Comparison of ENCODE assay signal across 32 cellular contexts in genomic region chr9:135100241-135101067, GRCh38. TPM values are rescaled to one million over a fixed set of nuclear protein-coding genes. Genes with fewer than 3 reads are reported as not detected.
DNase-seq lines count a peak whose midpoint lies in the region; ATAC-seq and TF ChIP-seq lines count a peak whose summit lies in the region.
"Had no signal": no experiment of that assay in that cellular context is flagged by ENCODE, and none has a peak within 500 bp of the region (broad histone marks: within the 10 kb centered on the region; RNA-seq: fewer than 3 reads in every experiment).

No MANE protein-coding gene starts in this region.

- H3K36me3 ChIP-seq in left ventricle myocardium inferior, result no peaks in the 10 kb centered on the region
- H3K36me3 ChIP-seq in ovary, result no peaks in the 10 kb centered on the region
- H3K36me3 ChIP-seq in esophagus muscularis mucosa, result peaks cover 0 to 24% (median 6%) of the 10 kb centered on the region in 4 donors
- H3K36me3 ChIP-seq: brain microvascular endothelial cell, colonic mucosa, prostate gland, upper lobe of left lung had no signal

- no peak for TF ChIP-seq EP300 in ovary (IDR thresholded peaks at IDR 0.05)
- TF ChIP-seq EP300 in esophagus muscularis mucosa (IDR thresholded peaks at IDR 0.05), result no peak

- 48 to 54% (median 49%) methylated on average over 13 of the region's 13 CpGs for WGBS in ovary, 3 donors
- 49% methylated on average over 13 of the region's 13 CpGs for WGBS in esophagus muscularis mucosa

- H3K9me3 ChIP-seq in left ventricle myocardium inferior (replicated peaks), result no peaks in the 10 kb centered on the region
- no peaks in the 10 kb centered on the region for H3K9me3 ChIP-seq in ovary
- no peaks in the 10 kb centered on the region for H3K9me3 ChIP-seq in esophagus muscularis mucosa
- H3K9me3 ChIP-seq: A549, colonic mucosa, prostate gland, SK-N-SH, upper lobe of left lung had no signal

- H3K4me3 ChIP-seq in left ventricle myocardium inferior (no peak overlapping the region), ovary (no peak overlapping the region), esophagus muscularis mucosa (no peak overlapping the region)
- H3K4me3 ChIP-seq: A549, colonic mucosa, prostate gland, skin epidermis, upper lobe of left lung had no signal

- peaks cover 8% of the 10 kb centered on the region for H3K9me3 Mint-ChIP-seq in glutamatergic neuron (ENCODE audit: unreplicated experiment)
- H3K9me3 Mint-ChIP-seq: activated T-cell treated with anti-CD3 and anti-CD28 coated beads, Interleukin-2, amount 50 U/mL, for 24 hours; effector memory CD8-positive, alpha-beta T cell; H9; natural killer cell treated with Interleukin-12 subunit alpha and Interleukin-12 subunit beta and Interleukin-15 and Interleukin-18, amount 100 ng/mL, for 72 hours had no signal

- H3K4me1 Mint-ChIP-seq in glutamatergic neuron (ENCODE audit: low read depth, unreplicated experiment), result peaks cover 65% of the 10 kb centered on the region
- H3K4me1 Mint-ChIP-seq: B cell had no signal

- H3K27me3 ChIP-seq in left ventricle myocardium inferior (ENCODE audit: low read depth) (peaks cover 42% of the 10 kb centered on the region), ovary (no peaks in the 10 kb centered on the region), esophagus muscularis mucosa (peaks cover 0 to 5% (median 0%) of the 10 kb centered on the region in 4 donors)
- H3K27me3 ChIP-seq: brain microvascular endothelial cell, colonic mucosa, upper lobe of left lung had no signal

- H3K36me3 Mint-ChIP-seq in glutamatergic neuron (ENCODE audit: unreplicated experiment), result peaks cover 10% of the 10 kb centered on the region
- H3K36me3 Mint-ChIP-seq: natural killer cell treated with Interleukin-12 subunit alpha and Interleukin-12 subunit beta and Interleukin-15 and Interleukin-18, amount 100 ng/mL, for 72 hours had no signal

- DNase-seq in Right ventricle myocardium inferior (ENCODE audit: missing footprints) (peak; percentile 32), left ventricle myocardium inferior (no peak), NCI-H82 (lab: John Stamatoyannopoulos, UW) (peak; percentile 94), glutamatergic neuron (no peak), ovary (no peak), esophagus muscularis mucosa (ENCODE audit: extremely low spot score) (no peak), glomerular visceral epithelial cell (ENCODE audit: extremely low spot score) (no peak), AML-193 (lab: John Stamatoyannopoulos, UW) (no peak)
- DNase-seq: activated CD4-positive, alpha-beta T cell treated with anti-CD3 and anti-CD28 coated beads for 4 hours; activated naive CD4-positive, alpha-beta T cell; activated T-cell treated with anti-CD3 and anti-CD28 coated beads, Interleukin-2, amount 50 U/mL, for 24 hours; brain microvascular endothelial cell; colonic mucosa; effector memory CD8-positive, alpha-beta T cell; EL; foreskin melanocyte; H9; Kasumi-1; left ventricle myocardium superior; midbrain; NCI-H2029; NCI-H510A treated with DMSO at 0.1 percent for 48 hours; SK-N-SH; T-helper 2 cell had no signal

- no peak overlapping the region for H3K27ac Mint-ChIP-seq in glutamatergic neuron (ENCODE audit: unreplicated experiment)
- H3K27ac Mint-ChIP-seq: activated T-cell treated with anti-CD3 and anti-CD28 coated beads, Interleukin-2, amount 50 U/mL, for 24 hours; B cell; effector memory CD8-positive, alpha-beta T cell; H9; natural killer cell treated with Interleukin-12 subunit alpha and Interleukin-12 subunit beta and Interleukin-15 and Interleukin-18, amount 100 ng/mL, for 72 hours had no signal

- H3K27ac ChIP-seq in left ventricle myocardium inferior (replicated peaks) (no peak overlapping the region), ovary (no peak overlapping the region), esophagus muscularis mucosa (replicated peaks in 1 of 4) (no peak overlapping the region)
- H3K27ac ChIP-seq: A549, brain microvascular endothelial cell, colonic mucosa, prostate gland, skin epidermis, upper lobe of left lung had no signal

- H3K4me1 ChIP-seq in left ventricle myocardium inferior (peaks cover 17% of the 10 kb centered on the region), ovary (ENCODE audit: insufficient read depth) (no peaks in the 10 kb centered on the region), esophagus muscularis mucosa (peaks cover 11 to 28% (median 26%) of the 10 kb centered on the region in 4 donors)
- H3K4me1 ChIP-seq: A549, colonic mucosa, prostate gland, upper lobe of left lung had no signal

- no peak for ATAC-seq in Right ventricle myocardium inferior
- ATAC-seq: A549; effector memory CD8-positive, alpha-beta T cell; esophagus mucosa; left ventricle myocardium superior; natural killer cell treated with Interleukin-12 subunit alpha and Interleukin-12 subunit beta and Interleukin-15 and Interleukin-18, amount 100 ng/mL, for 72 hours had no signal

- intact Hi-C loops in Right ventricle myocardium inferior (cut with DNase I), result no loop called here
- intact Hi-C loops in left ventricle myocardium inferior (cut with micrococcal nuclease), result no loop called here
- intact Hi-C loops in ovary (cut with DNase I), result no loop called here
- intact Hi-C loops in esophagus muscularis mucosa (cut with DNase I), result no loop called here

- peak overlapping the region; percentile 73 for H3K4me3 Mint-ChIP-seq in glutamatergic neuron (ENCODE audit: unreplicated experiment)
- H3K4me3 Mint-ChIP-seq: activated T-cell treated with anti-CD3 and anti-CD28 coated beads, Interleukin-2, amount 50 U/mL, for 24 hours; B cell; effector memory CD8-positive, alpha-beta T cell; H9; natural killer cell treated with Interleukin-12 subunit alpha and Interleukin-12 subunit beta and Interleukin-15 and Interleukin-18, amount 100 ng/mL, for 72 hours had no signal

- no peak for TF ChIP-seq CTCF in left ventricle myocardium inferior (IDR thresholded peaks at IDR 0.05; ENCODE audit: borderline replicate concordance)
- TF ChIP-seq CTCF in glutamatergic neuron (IDR thresholded peaks at IDR 0.05; ENCODE audit: partially characterized antibody, unreplicated experiment), result no peak
- TF ChIP-seq CTCF in ovary (IDR thresholded peaks at IDR 0.05), result no peak
- TF ChIP-seq CTCF in esophagus muscularis mucosa (IDR thresholded peaks at IDR 0.05), result no peak

- H3K27me3 Mint-ChIP-seq in glutamatergic neuron (ENCODE audit: unreplicated experiment), result peaks cover 7% of the 10 kb centered on the region

- no peak for TF ChIP-seq POLR2A in ovary (IDR thresholded peaks at IDR 0.05)
- no peak for TF ChIP-seq POLR2A in esophagus muscularis mucosa (IDR thresholded peaks at IDR 0.05; ENCODE audit: low read depth)

RNA-seq across cellular contexts. Expression of gene OLFM1, which starts 13.0 kb away (rescaled TPM):
- total RNA-seq in Right ventricle myocardium inferior, result 17.9 TPM
- 10.0 TPM for total RNA-seq in left ventricle myocardium inferior
- total RNA-seq in glutamatergic neuron (ENCODE audit: unreplicated experiment), result 387 TPM
- total RNA-seq in ovary, result 10 to 100 TPM in 5 of 7 donors, 1 to 10 TPM in 2; 6.5 to 40.0 (median 19.9) TPM
- 10 to 100 TPM; 16.3 to 22.3 TPM for polyA plus RNA-seq in ovary
- total RNA-seq in esophagus muscularis mucosa, result 10 to 100 TPM; 18.7 to 46.1 (median 38.6) TPM
- total RNA-seq: activated CD8-positive, alpha-beta memory T cell treated with anti-CD3 and anti-CD28 coated beads for 36 hours; B cell; natural killer cell treated with Interleukin-12 subunit alpha and Interleukin-12 subunit beta and Interleukin-15 and Interleukin-18, amount 100 ng/mL, for 72 hours had no signal

Comparison
In these comparisons a context has a peak if more than half of its experiments do, and no peak if none do; other contexts are left out.
1. DNase-seq: peak in Right ventricle myocardium inferior (single experiment) and NCI-H82 (single experiment); none in left ventricle myocardium inferior (single experiment), glutamatergic neuron (single experiment), ovary (0 of 5), esophagus muscularis mucosa (single experiment), glomerular visceral epithelial cell (single experiment) and AML-193 (0 of 2).